ENCODE assay signal across 1 cellular context in genomic region chr11:108734956-108735559, GRCh38.
TF ChIP-seq lines count a peak whose summit lies in the region.

No MANE protein-coding gene starts in this region.

TF ChIP-seq in IMR-90, 13 proteins besides CTCF, POLR2A, EP300 and RAD21 (continued from another document):
- TF ChIP-seq ELK1 (IDR thresholded peaks at IDR 0.05; ENCODE audit: borderline replicate concordance, low read depth, low read length) (no peak), CEBPB (IDR thresholded peaks at IDR 0.05; ENCODE audit: low read depth, low read length) (no peak), RCOR1 (IDR thresholded peaks at IDR 0.05; ENCODE audit: insufficient replicate concordance, low read length) (no peak), MAFK (IDR thresholded peaks at IDR 0.05; ENCODE audit: low read depth, low read length) (no peak), MAZ (IDR thresholded peaks at IDR 0.05; ENCODE audit: borderline replicate concordance, low read depth, low read length) (no peak), CHD1 (IDR thresholded peaks at IDR 0.05; ENCODE audit: low read depth, low read length) (no peak)
